Comparison of ENCODE assay signal across 24 cellular contexts in the genomic region with DNA sequence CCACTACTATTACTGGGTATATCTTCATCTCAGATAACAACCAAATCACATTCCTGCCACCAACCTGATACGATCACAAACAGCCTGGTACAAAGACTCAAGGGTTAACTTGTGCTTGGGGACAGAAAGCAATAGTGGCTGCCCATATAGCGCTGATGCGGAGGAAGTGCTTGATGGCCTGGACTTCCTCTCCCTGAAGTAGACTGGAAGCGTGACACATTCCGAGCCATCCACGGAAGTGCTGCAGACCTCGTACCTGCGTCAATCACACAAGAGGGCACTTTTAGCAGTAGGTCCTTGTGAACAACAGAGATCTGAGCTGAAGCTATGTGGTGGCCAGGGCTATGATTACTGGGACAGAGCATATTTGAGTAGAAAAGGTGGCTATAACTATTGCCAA. TPM values are rescaled to one million over a fixed set of nuclear protein-coding genes. Genes with fewer than 3 reads are reported as not detected.
DNase-seq lines count a peak whose midpoint lies in the region; ATAC-seq, FAIRE-seq and TF ChIP-seq lines count a peak whose summit lies in the region.
"Had no signal": no experiment of that assay in that cellular context is flagged by ENCODE, and none has a peak within 500 bp of the region (broad histone marks: within the 10 kb centered on the region; RNA-seq: fewer than 3 reads in every experiment).

No MANE protein-coding gene starts in this region.

- CTCF ChIA-PET in endothelial cell of umbilical vein (lab: Charles Lee) = interaction anchor here (1.0 to 1.9 kb wide), 3 partner anchors 15 to 156 kb away, joined by 4 to 31 read pairs (median 15); a partner anchor contains a TSS

- H4K20me1 ChIP-seq in endothelial cell of umbilical vein (replicated peaks; ENCODE audit: control insufficient read depth, extremely low read depth, insufficient read depth, low read length) = no peaks in the 10 kb centered on the region
- H4K20me1 ChIP-seq: BLaER1 had no signal

- intact Hi-C loops in left ventricle myocardium superior (cut with micrococcal nuclease) (no loop called here), cardiac septum (cut with DNase I) (no loop called here), endothelial cell of umbilical vein (cut with micrococcal nuclease) (loop anchor here (1.0 kb wide), 1 partner anchor 123 kb away; a partner anchor contains a TSS)

- H3K4me1 ChIP-seq in endothelial cell of umbilical vein (ENCODE audit: control insufficient read depth, extremely low read depth, insufficient read depth, low read length) = peaks cover 8% of the 10 kb centered on the region
- H3K4me1 ChIP-seq: BLaER1 had no signal

- no peaks in the 10 kb centered on the region for H3K27me3 ChIP-seq in endothelial cell of umbilical vein (ENCODE audit: control insufficient read depth in 2 of 2, insufficient read depth in 2 of 2, low read length in 2 of 2)
- H3K27me3 ChIP-seq: BLaER1 had no signal

- H3K9me3 ChIP-seq in endothelial cell of umbilical vein (replicated peaks; ENCODE audit: control insufficient read depth, insufficient read depth, low read length) = no peaks in the 10 kb centered on the region
- H3K9me3 ChIP-seq: BLaER1 had no signal

- H3K4me2 ChIP-seq in endothelial cell of umbilical vein (ENCODE audit: insufficient read depth, low read length) = peak overlapping the region; percentile 18
- H3K4me2 ChIP-seq: BLaER1, GM23338, PC-9 had no signal

- H3K4me3 ChIP-seq in endothelial cell of umbilical vein (replicated peaks in 1 of 3; ENCODE audit: insufficient read depth in 1 of 3, low read depth in 1 of 3, low read length in 3 of 3) = no peak overlapping the region
- H3K4me3 ChIP-seq: BLaER1, GM23338, PC-9 had no signal

- peak overlapping the region; percentile 56 for H3K27ac ChIP-seq in endothelial cell of umbilical vein (ENCODE audit: insufficient read depth, low read depth, low read length)
- H3K27ac ChIP-seq: BLaER1, PC-9 had no signal

- H3K79me2 ChIP-seq in endothelial cell of umbilical vein (ENCODE audit: control insufficient read depth, insufficient read depth, low read length) = no peaks in the 10 kb centered on the region

- H3K9me1 ChIP-seq in endothelial cell of umbilical vein (replicated peaks; ENCODE audit: control insufficient read depth, extremely low read depth, insufficient read depth, low read length) = no peaks in the 10 kb centered on the region

- H2AFZ ChIP-seq in endothelial cell of umbilical vein (ENCODE audit: low read depth, low read length) = no peak overlapping the region
- H2AFZ ChIP-seq: GM23338, PC-9 had no signal

- H3K9ac ChIP-seq in endothelial cell of umbilical vein (replicated peaks; ENCODE audit: extremely low read depth, insufficient read depth, low read length) = no peak overlapping the region
- H3K9ac ChIP-seq: BLaER1 had no signal

- dilution Hi-C loops in endothelial cell of umbilical vein (cut with MboI; ENCODE audit: extremely low pct_ligation_motif_present, low sequenced_read_pairs) = no loop called here

- BruUV-seq in endothelial cell of umbilical vein (replicated peaks; lab: Mats Ljungman, UMichigan) = no TSS peak

- ATAC-seq in left ventricle myocardium superior = peak; percentile 11
- no peak for ATAC-seq in GM18861 (IDR thresholded peaks at IDR 0.05; ENCODE audit: unreplicated experiment)
- ATAC-seq: GM23338 had no signal

- peak; percentile 96 for FAIRE-seq in endothelial cell of umbilical vein (lab: Jason Lieb, UNC)
- FAIRE-seq: A204.1 had no signal

- no peak for TF ChIP-seq POLR2A in endothelial cell of umbilical vein (IDR thresholded peaks at IDR 0.05; ENCODE audit: low read depth, low read length)

- DNase-seq in left ventricle myocardium superior (no peak), cardiac septum (ENCODE audit: low spot score) (no peak), endothelial cell of umbilical vein (ENCODE audit: low read depth, low spot score) (peak; percentile 50), lung microvascular endothelial cell (ENCODE audit: low read depth in 2 of 2) (peak; percentile 67 to 82), DMS79 (lab: John Stamatoyannopoulos, UW) (no peak)
- no peak for DNase-seq in activated CD4-positive, alpha-beta T cell treated with anti-CD3 and anti-CD28 coated beads, Interleukin-2, amount 50 U/mL, for 1 hour
- DNase-seq: CD4-positive, CD25-positive, alpha-beta regulatory T cell; DMS153; H9; Karpas-422; NCI-H1092; NCI-H1436; NCI-H187; NCI-H2081 treated with DMSO at 0.1 percent for 48 hours; NCI-H2171; NCI-H524; NCI-H82; NK-92 treated with Interleukin-12 subunit alpha and Interleukin-12 subunit beta, amount 100 ng/mL, for 24 hours; PC-9; SHP77 had no signal

- peaks cover 14 to 44% of the 10 kb centered on the region in 2 experiments for H3K36me3 ChIP-seq in endothelial cell of umbilical vein (ENCODE audit: control insufficient read depth in 2 of 2, extremely low read depth in 1 of 2, insufficient read depth in 2 of 2, low read length in 2 of 2)

- no peak for TF ChIP-seq CTCF in endothelial cell of umbilical vein (IDR thresholded peaks at IDR 0.05; ENCODE audit: extremely low read depth in 1 of 2, insufficient read depth in 1 of 2, low read depth in 1 of 2, low read length in 2 of 2)

- POLR2A ChIA-PET in endothelial cell of umbilical vein (lab: Charles Lee) = no interaction called here

TF ChIP-seq in endothelial cell of umbilical vein, 7 proteins besides CTCF, POLR2A, EP300 and RAD21:
- TF ChIP-seq GATA2 (IDR thresholded peaks at IDR 0.05; ENCODE audit: insufficient read depth, insufficient read length, low read depth, low read length) (peak; percentile 22), JUN (IDR thresholded peaks at IDR 0.05; ENCODE audit: borderline replicate concordance, insufficient read depth, insufficient read length, low read depth) (peak; percentile 7), POLR2AphosphoS5 (IDR thresholded peaks at IDR 0.05; ENCODE audit: insufficient read depth, low read depth, low read length) (peak; percentile 20), EZH2 (IDR thresholded peaks at IDR 0.05; ENCODE audit: borderline replicate concordance, low read depth, low read length, severe bottlenecking) (no peak)
TF ChIP-seq in endothelial cell of umbilical vein: peak in this region for 3.

RNA-seq across cellular contexts. Expression of a gene that starts 17.3 kb away (rescaled TPM):
- total RNA-seq in left ventricle myocardium superior = 3.0 TPM
- 2.9 TPM for total RNA-seq in cardiac septum
- total RNA-seq in endothelial cell of umbilical vein = 3.9 and 5.6 TPM in 2 replicates
- 1.8 and 2.8 TPM in 2 replicates for polyA plus RNA-seq in endothelial cell of umbilical vein
- polyA plus RNA-seq in endothelial cell of umbilical vein (2011; cell fraction: cytosol; rRNA removed) = 2.4 and 2.7 TPM in 2 replicates
- 12.4 and 13.0 TPM in 2 replicates for polyA plus RNA-seq in endothelial cell of umbilical vein (2011; cell fraction: nucleus; rRNA removed)
- 2.0 and 3.2 TPM in 2 replicates for polyA plus RNA-seq in endothelial cell of umbilical vein (2012)
- 3.2 and 5.2 TPM in 2 replicates for polyA minus RNA-seq in endothelial cell of umbilical vein
- polyA minus RNA-seq in endothelial cell of umbilical vein (2011; cell fraction: cytosol; rRNA and poly(A)+ RNA removed) = 3.2 TPM
- polyA minus RNA-seq in endothelial cell of umbilical vein (2011; cell fraction: nucleus; rRNA and poly(A)+ RNA removed) = 8.4 and 9.7 TPM in 2 replicates
- 1.3 and 1.8 TPM in 2 replicates for total RNA-seq in lung microvascular endothelial cell

RNA-seq across cellular contexts. Expression of a gene that starts 45.5 kb away (rescaled TPM):
- total RNA-seq in left ventricle myocardium superior (37.3 TPM), cardiac septum (44.5 TPM), endothelial cell of umbilical vein (61.3 and 63.0 TPM in 2 replicates), lung microvascular endothelial cell (17.7 and 23.2 TPM in 2 replicates)
- polyA plus RNA-seq in endothelial cell of umbilical vein = 33.9 and 39.1 TPM in 2 replicates
- 35.8 and 36.2 TPM in 2 replicates for polyA plus RNA-seq in endothelial cell of umbilical vein (2011; cell fraction: cytosol; rRNA removed)
- 83.0 and 89.3 TPM in 2 replicates for polyA plus RNA-seq in endothelial cell of umbilical vein (2011; cell fraction: nucleus; rRNA removed)
- 43.2 and 49.3 TPM in 2 replicates for polyA plus RNA-seq in endothelial cell of umbilical vein (2012)
- polyA minus RNA-seq in endothelial cell of umbilical vein = 101 and 123 TPM in 2 replicates
- 15.2 TPM for polyA minus RNA-seq in endothelial cell of umbilical vein (2011; cell fraction: cytosol; rRNA and poly(A)+ RNA removed)
- polyA minus RNA-seq in endothelial cell of umbilical vein (2011; cell fraction: nucleus; rRNA and poly(A)+ RNA removed) = 56.9 and 75.2 TPM in 2 replicates

Comparison
In these comparisons a context has a peak if more than half of its experiments do, and no peak if none do; other contexts are left out.
1. DNase-seq: peak in endothelial cell of umbilical vein (single experiment) and lung microvascular endothelial cell (2 of 2); none in left ventricle myocardium superior (single experiment), cardiac septum (single experiment), activated CD4-positive, alpha-beta T cell treated with anti-CD3 and anti-CD28 coated beads, Interleukin-2, amount 50 U/mL, for 1 hour (single experiment) and DMS79 (single experiment).